Comparison of ENCODE assay signal across 9 cellular contexts in the genomic region with DNA sequence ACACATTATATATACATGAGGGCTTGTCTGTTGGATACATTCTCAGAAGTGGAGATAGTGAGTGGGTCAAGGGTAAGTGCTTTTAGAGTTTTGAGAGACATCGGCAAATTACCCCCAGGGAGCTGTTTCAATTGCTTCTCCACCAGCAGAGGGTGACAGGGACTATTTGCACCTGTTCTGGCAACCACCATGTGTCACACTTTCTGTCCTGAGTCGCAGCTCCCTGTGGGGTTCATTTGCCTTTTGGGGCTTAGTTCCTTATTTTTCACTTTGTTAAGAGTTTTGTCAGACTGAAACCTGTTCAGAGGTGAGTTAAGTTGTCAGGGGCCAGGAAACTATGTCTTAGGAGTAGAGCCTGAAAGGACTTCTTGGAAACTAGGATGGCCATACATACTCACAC. TPM values are rescaled to one million over a fixed set of nuclear protein-coding genes. Genes with fewer than 3 reads are reported as not detected.
DNase-seq lines count a peak whose midpoint lies in the region; ATAC-seq, FAIRE-seq and TF ChIP-seq lines count a peak whose summit lies in the region.
"Had no signal": no experiment of that assay in that cellular context is flagged by ENCODE, and none has a peak within 500 bp of the region (broad histone marks: within the 10 kb centered on the region; RNA-seq: fewer than 3 reads in every experiment).

No MANE protein-coding gene starts in this region.

- ATAC-seq in GM19035 (IDR thresholded peaks at IDR 0.05; ENCODE audit: unreplicated experiment), result peak; percentile 98
- peak; percentile 97 for ATAC-seq in HG02840 (IDR thresholded peaks at IDR 0.05; ENCODE audit: low FRiP score, unreplicated experiment)
- ATAC-seq in gastroesophageal sphincter, result no peak

- TF ChIP-seq EP300 in gastroesophageal sphincter (IDR thresholded peaks at IDR 0.05) (no peak), sigmoid colon (IDR thresholded peaks at IDR 0.05) (no peak)

- 51 to 58% methylated on average over 2 of the region's 2 CpGs for WGBS in gastroesophageal sphincter (ENCODE audit: low coverage in 1 of 2), 2 donors
- WGBS in sigmoid colon, 2 donors, result 48 to 58% methylated on average over 2 of the region's 2 CpGs

- FAIRE-seq in RCC 7860 (lab: Jason Lieb, UNC), result no peak

- H3K36me3 ChIP-seq in gastroesophageal sphincter (no peaks in the 10 kb centered on the region), sigmoid colon (no peaks in the 10 kb centered on the region)

- H3K4me1 ChIP-seq in gastroesophageal sphincter (no peaks in the 10 kb centered on the region), sigmoid colon (peaks cover 0 to 3% (median 0%) of the 10 kb centered on the region in 4 donors)

- H3K27me3 ChIP-seq in gastroesophageal sphincter (no peaks in the 10 kb centered on the region), sigmoid colon (no peaks in the 10 kb centered on the region)

- intact Hi-C loops in sigmoid colon (cut with DNase I), result no loop called here

- TF ChIP-seq POLR2A in gastroesophageal sphincter (IDR thresholded peaks at IDR 0.05) (no peak), sigmoid colon (IDR thresholded peaks at IDR 0.05) (no peak)

- H3K4me3 ChIP-seq in gastroesophageal sphincter (no peak overlapping the region), sigmoid colon (no peak overlapping the region)

- H3K9me3 ChIP-seq in gastroesophageal sphincter (no peaks in the 10 kb centered on the region), sigmoid colon (no peaks in the 10 kb centered on the region)

- DNase-seq in GM10266 (ENCODE audit: extremely low spot score) (peak; percentile 74), NCI-H187 treated with DMSO at 0.1 percent for 48 hours (lab: John Stamatoyannopoulos, UW) (peak; percentile 33), RCC 7860 (ENCODE audit: low spot score) (no peak), NCI-H345 (lab: John Stamatoyannopoulos, UW) (no peak), sigmoid colon (no peak)
- DNase-seq: activated naive CD8-positive, alpha-beta T cell treated with anti-CD3 and anti-CD28 coated beads, Interleukin-2, amount 10 ng/mL, durations not matched to agents 7 days and 5 days had no signal

- H3K27ac ChIP-seq in gastroesophageal sphincter (no peak overlapping the region), sigmoid colon (no peak overlapping the region)

- TF ChIP-seq CTCF in GM10266 (IDR thresholded peaks at IDR 0.05; ENCODE audit: control insufficient read depth, insufficient read depth, low read depth, missing control alignments) (peak; percentile 24), gastroesophageal sphincter (IDR thresholded peaks at IDR 0.05) (no peak), sigmoid colon (IDR thresholded peaks at IDR 0.05) (no peak)

RNA-seq across cellular contexts. Expression of a gene that starts 20.1 kb away (rescaled TPM):
- 10 to 100 TPM in 1 of 4 donors, 1 to 10 TPM in 3; 7.0 to 14.0 (median 8.5) TPM for total RNA-seq in gastroesophageal sphincter
- 1 to 10 TPM; 6.9 to 9.7 (median 8.6) TPM for total RNA-seq in sigmoid colon
- polyA plus RNA-seq in sigmoid colon, result 1 to 10 TPM; 4.4 to 8.6 (median 6.6) TPM

Comparison
In these comparisons a context has a peak if more than half of its experiments do, and no peak if none do; other contexts are left out.
1. DNase-seq: peak in GM10266 (single experiment) and NCI-H187 treated with DMSO at 0.1 percent for 48 hours (single experiment); none in RCC 7860 (single experiment), NCI-H345 (single experiment) and sigmoid colon (single experiment).